21 cellular contexts compared by ENCODE assay signal in genomic region chr12:65606008-65606766, GRCh38.
DNase-seq lines count a peak whose midpoint lies in the region; ATAC-seq, FAIRE-seq and TF ChIP-seq lines count a peak whose summit lies in the region.
"Had no signal": no experiment of that assay in that cellular context is flagged by ENCODE, and none has a peak within 500 bp of the region (broad histone marks: within the 10 kb centered on the region; RNA-seq: fewer than 3 reads in every experiment).

No MANE protein-coding gene starts in this region.

- POLR2A ChIA-PET in IMR-90 (lab: Charles Lee; ENCODE audit: unreplicated experiment) = interaction anchor here (0.6 kb wide), 1 partner anchor 219 kb away, joined by 3 read pairs; no protein-coding TSS in a partner anchor

- BruUV-seq in Calu3 (replicated peaks; lab: Mats Ljungman, UMichigan) (no TSS peak), IMR-90 (replicated peaks; lab: Mats Ljungman, UMichigan) (no TSS peak)

- no peak for TF ChIP-seq POLR2A in IMR-90 (IDR thresholded peaks at IDR 0.05; ENCODE audit: low read depth, low read length)
- no peak for TF ChIP-seq POLR2A in H54 (IDR thresholded peaks at IDR 0.05; ENCODE audit: low read depth, low read length)

- H3K4me1 ChIP-seq in IMR-90 (ENCODE audit: control insufficient read depth, insufficient read depth, low read length) (peaks cover 15% of the 10 kb centered on the region), mucosa of rectum (ENCODE audit: control insufficient read depth in 2 of 2, insufficient read depth in 2 of 2, low read length in 2 of 2) (peaks cover 2 to 32% of the 10 kb centered on the region in 2 donors), pancreas (peaks cover 0 to 6% (median 0%) of the 10 kb centered on the region in 3 donors)

- peak overlapping the region; percentile 63; the same call in 1 of the 2 replicates for H3K23ac ChIP-seq in IMR-90 (ENCODE audit: low read depth, low read length)

- peak overlapping the region; percentile 88 for H3K14ac ChIP-seq in IMR-90 (replicated peaks; ENCODE audit: low read depth, low read length)

- peaks cover 15% of the 10 kb centered on the region for H3K36me3 Mint-ChIP-seq in Calu3 (ENCODE audit: insufficient read depth, unreplicated experiment)
- no peaks in the 10 kb centered on the region for H3K36me3 Mint-ChIP-seq in activated T-cell treated with anti-CD3 and anti-CD28 coated beads, Interleukin-2, amount 50 U/mL, for 4 hours (ENCODE audit: insufficient read depth)
- H3K36me3 Mint-ChIP-seq: activated CD8-positive, alpha-beta memory T cell treated with anti-CD3 and anti-CD28 coated beads, Interleukin-2, amount 10 ng/mL, durations not matched to agents 7 days and 5 days; activated naive CD8-positive, alpha-beta T cell; IgD-negative memory B cell had no signal

- H3K36me3 ChIP-seq in IMR-90 (ENCODE audit: control insufficient read depth, insufficient read depth, low read length) (no peaks in the 10 kb centered on the region), bronchial epithelial cell (ENCODE audit: control insufficient read depth, insufficient read depth, low read length) (no peaks in the 10 kb centered on the region), mucosa of rectum (ENCODE audit: control insufficient read depth in 2 of 2, insufficient read depth in 2 of 2, low read length in 2 of 2) (no peaks in the 10 kb centered on the region), pancreas (no peaks in the 10 kb centered on the region)
- H3K36me3 ChIP-seq: MG63, sigmoid colon had no signal

- dilution Hi-C loops in IMR-90 (cut with HindIII; ENCODE audit: low sequenced_read_pairs, unreplicated experiment) = no loop called here

- H3K27me3 ChIP-seq in IMR-90 (ENCODE audit: control insufficient read depth, insufficient read depth, low read length) (no peaks in the 10 kb centered on the region), bronchial epithelial cell (ENCODE audit: control insufficient read depth, insufficient read depth, low read length) (no peaks in the 10 kb centered on the region), mucosa of rectum (ENCODE audit: control insufficient read depth in 2 of 2, insufficient read depth in 2 of 2, low read length in 2 of 2) (no peaks in the 10 kb centered on the region), pancreas (no peaks in the 10 kb centered on the region)
- H3K27me3 ChIP-seq: MG63 had no signal

- intact Hi-C loops in Calu3 (cut with micrococcal nuclease; ENCODE audit: unreplicated experiment) (loop anchor here (2.0 kb wide), 1 partner anchor 377 kb away; no protein-coding TSS in a partner anchor), IMR-90 (cut with micrococcal nuclease) (no loop called here), pancreas (cut with DNase I) (no loop called here)

- peak overlapping the region; percentile 91 for H3K4ac ChIP-seq in IMR-90 (ENCODE audit: low read depth, low read length)

- H3K27ac ChIP-seq in IMR-90 (ENCODE audit: insufficient read depth, low read length) (0 out of 2 replicates have a peak overlapping the region, but pooled peaks have one; percentile 1), mucosa of rectum (ENCODE audit: low read depth in 2 of 2, low read length in 2 of 2) (peak overlapping the region; percentile 26 to 37), pancreas (no peak overlapping the region)
- H3K27ac ChIP-seq: sigmoid colon had no signal

- H4K20me1 ChIP-seq in IMR-90 (ENCODE audit: insufficient read depth, low read length) = no peaks in the 10 kb centered on the region

- no peak overlapping the region for H3K4me2 ChIP-seq in IMR-90 (ENCODE audit: low read depth, low read length)
- H3K4me2 ChIP-seq: GM23338 had no signal

- peaks cover 4% of the 10 kb centered on the region; the same call in 1 of the 2 replicates for H3K9me3 ChIP-seq in IMR-90 (ENCODE audit: control insufficient read depth, insufficient read depth, low read length)
- H3K9me3 ChIP-seq in mucosa of rectum (ENCODE audit: control insufficient read depth in 2 of 2, low read length in 2 of 2) = peaks cover 0 to 4% of the 10 kb centered on the region in 2 donors
- no peaks in the 10 kb centered on the region for H3K9me3 ChIP-seq in pancreas
- H3K9me3 ChIP-seq: sigmoid colon had no signal

- peak overlapping the region; percentile 97 for H2BK5ac ChIP-seq in IMR-90 (ENCODE audit: low read depth, low read length, poor library complexity, severe bottlenecking)

- peak overlapping the region; percentile 64; the same call in 1 of the 2 replicates for H3K18ac ChIP-seq in IMR-90 (ENCODE audit: low read depth, low read length)

- in situ Hi-C loops in IMR-90 (cut with MboI; ENCODE audit: low sequenced_read_pairs) = loop anchor here (10.0 kb wide), 1 partner anchor 219 kb away; the partner anchor contains the start of gene HMGA2

- H2BK20ac ChIP-seq in IMR-90 (ENCODE audit: low read depth, low read length) = peak overlapping the region; percentile 91

- H3K9me3 Mint-ChIP-seq in Calu3 (ENCODE audit: low read depth, unreplicated experiment) = no peaks in the 10 kb centered on the region
- H3K9me3 Mint-ChIP-seq in activated T-cell treated with anti-CD3 and anti-CD28 coated beads, Interleukin-2, amount 50 U/mL, for 4 hours = no peaks in the 10 kb centered on the region

- H3K56ac ChIP-seq in IMR-90 (ENCODE audit: extremely low read depth, insufficient read depth, low read length) = no peak overlapping the region

- H3K4me3 Mint-ChIP-seq in Calu3 (ENCODE audit: low read depth, unreplicated experiment) = no peak overlapping the region
- no peak overlapping the region for H3K4me3 Mint-ChIP-seq in activated T-cell treated with anti-CD3 and anti-CD28 coated beads, Interleukin-2, amount 50 U/mL, for 4 hours
- H3K4me3 Mint-ChIP-seq: activated CD8-positive, alpha-beta memory T cell treated with anti-CD3 and anti-CD28 coated beads, Interleukin-2, amount 10 ng/mL, durations not matched to agents 7 days and 5 days; activated naive CD8-positive, alpha-beta T cell; activated T-helper 17 cell treated with anti-CD3 and anti-CD28 coated beads, Interleukin-2, amount 50 U/mL, for 72 hours; GM23338; IgD-negative memory B cell had no signal

- H4K91ac ChIP-seq in IMR-90 (ENCODE audit: insufficient read depth, low read depth, low read length) = peak overlapping the region; percentile 84

- no peak for ATAC-seq in IMR-90 (ENCODE audit: low read depth)
- ATAC-seq in pancreas = no peak
- no peak for ATAC-seq in activated T-cell treated with anti-CD3 and anti-CD28 coated beads, Interleukin-2, amount 50 U/mL, for 4 hours
- ATAC-seq: activated CD8-positive, alpha-beta memory T cell treated with anti-CD3 and anti-CD28 coated beads, Interleukin-2, amount 10 ng/mL, durations not matched to agents 7 days and 5 days; activated T-helper 17 cell treated with anti-CD3 and anti-CD28 coated beads, Interleukin-2, amount 50 U/mL, for 72 hours; GM23338 had no signal

- peak overlapping the region; percentile 46 to 92 for H4K8ac ChIP-seq in IMR-90 (ENCODE audit: low read depth in 2 of 2, low read length in 2 of 2)

- peak overlapping the region; percentile 93 for H2AK5ac ChIP-seq in IMR-90 (ENCODE audit: low read depth, low read length)

- peak overlapping the region; percentile 85 for H2BK15ac ChIP-seq in IMR-90 (ENCODE audit: low read depth, low read length)

- TF ChIP-seq CTCF in Calu3 (IDR thresholded peaks at IDR 0.05; ENCODE audit: unreplicated experiment) (no peak), IMR-90 (conservative IDR thresholded peaks at IDR 0.05; ENCODE audit: low read depth, low read length) (no peak), bronchial epithelial cell (IDR thresholded peaks at IDR 0.05; ENCODE audit: insufficient read depth, low read length, severe bottlenecking) (no peak), pancreas (IDR thresholded peaks at IDR 0.05) (no peak)

- peaks cover 87% of the 10 kb centered on the region for H3K4me1 Mint-ChIP-seq in Calu3 (ENCODE audit: low read depth, unreplicated experiment)
- H3K4me1 Mint-ChIP-seq in activated T-cell treated with anti-CD3 and anti-CD28 coated beads, Interleukin-2, amount 50 U/mL, for 4 hours (ENCODE audit: low read depth) = no peaks in the 10 kb centered on the region
- H3K4me1 Mint-ChIP-seq: activated CD8-positive, alpha-beta memory T cell treated with anti-CD3 and anti-CD28 coated beads, Interleukin-2, amount 10 ng/mL, durations not matched to agents 7 days and 5 days; activated T-helper 17 cell treated with anti-CD3 and anti-CD28 coated beads, Interleukin-2, amount 50 U/mL, for 72 hours; IgD-negative memory B cell had no signal

- WGBS in IMR-90 (ENCODE audit: extremely low coverage in 2 of 2, insufficient read length in 1 of 2), 2 experiments = no CpG with 5 or more reads among the region's 4 CpGs
- WGBS in pancreas, 2 donors = 29 to 37% methylated on average over 4 of the region's 4 CpGs

- H3K79me1 ChIP-seq in IMR-90 (ENCODE audit: low read depth in 1 of 2, low read length in 2 of 2) = peaks cover 13 to 34% of the 10 kb centered on the region in 2 experiments

- peak overlapping the region; percentile 38; the same call in 1 of the 2 replicates for H4K5ac ChIP-seq in IMR-90 (ENCODE audit: low read depth, low read length)

- DNase-seq in Calu3 (no peak), IMR-90 (no peak), bronchial epithelial cell (ENCODE audit: low read depth) (peak; percentile 23), activated T-cell treated with anti-CD3 and anti-CD28 coated beads for 4 hours (no peak), pancreas (no peak), H54 (ENCODE audit: insufficient read length, low spot score) (no peak)
- DNase-seq in activated T-cell treated with anti-CD3 and anti-CD28 coated beads, Interleukin-2, amount 50 U/mL, for 4 hours = no peak
- DNase-seq: activated CD4-positive, alpha-beta T cell treated with anti-CD3 and anti-CD28 coated beads for 4 hours; activated CD8-positive, alpha-beta memory T cell treated with anti-CD3 and anti-CD28 coated beads, Interleukin-2, amount 10 ng/mL, durations not matched to agents 7 days and 5 days; effector memory CD4-positive, alpha-beta T cell; MG63; midbrain; NCI-H1436 treated with DMSO at 0.1 percent for 48 hours; NCI-H2171; SHP77 treated with DMSO at 0.1 percent for 48 hours; sigmoid colon had no signal

- no peak for TF ChIP-seq RAD21 in IMR-90 (IDR thresholded peaks at IDR 0.05; ENCODE audit: low read length)

- FAIRE-seq in bronchial epithelial cell (lab: Jason Lieb, UNC) (no peak), pancreas (lab: Jason Lieb, UNC) (no peak), H54 (lab: Jason Lieb, UNC) (no peak)

- peaks cover 4% of the 10 kb centered on the region; the same call in 1 of the 2 replicates for H3K9me1 ChIP-seq in IMR-90 (ENCODE audit: insufficient read depth, low read length)

- H2AFZ ChIP-seq in IMR-90 (replicated peaks; ENCODE audit: low read length, poor library complexity) = no peak overlapping the region
- H2AFZ ChIP-seq: GM23338 had no signal

- H3K9ac ChIP-seq in IMR-90 (ENCODE audit: low read depth, low read length) (no peak overlapping the region), mucosa of rectum (ENCODE audit: low read depth in 1 of 2, low read length in 2 of 2) (no peak overlapping the region)

- CTCF ChIA-PET in Calu3 (lab: Charles Lee) (interaction anchor here (0.5 to 1.1 kb wide), 2 partner anchors 20 to 25 kb away, joined by 3 to 7 read pairs; no protein-coding TSS in a partner anchor), IMR-90 (lab: Yijun Ruan, JAX) (interaction anchor here (0.7 kb wide), 1 partner anchor 259 kb away, joined by 3 read pairs; no protein-coding TSS in a partner anchor)

- no peaks in the 10 kb centered on the region for H3K27me3 Mint-ChIP-seq in Calu3 (ENCODE audit: unreplicated experiment)
- H3K27me3 Mint-ChIP-seq in activated T-cell treated with anti-CD3 and anti-CD28 coated beads, Interleukin-2, amount 50 U/mL, for 4 hours (ENCODE audit: low read depth) = peaks cover 12% of the 10 kb centered on the region

- no peak overlapping the region for H2AK9ac ChIP-seq in IMR-90 (replicated peaks; ENCODE audit: low read depth, low read length, poor library complexity)

- H3K4me3 ChIP-seq in IMR-90 (ENCODE audit: insufficient read depth, low read depth, low read length) (no peak overlapping the region), bronchial epithelial cell (ENCODE audit: low read depth, low read length) (no peak overlapping the region), mucosa of rectum (ENCODE audit: low read length in 2 of 2) (no peak overlapping the region), pancreas (no peak overlapping the region)
- H3K4me3 ChIP-seq: GM23338, MG63, sigmoid colon had no signal

- H3K27ac Mint-ChIP-seq in Calu3 (ENCODE audit: unreplicated experiment) = peak overlapping the region; percentile 63
- H3K27ac Mint-ChIP-seq: activated CD8-positive, alpha-beta memory T cell treated with anti-CD3 and anti-CD28 coated beads, Interleukin-2, amount 10 ng/mL, durations not matched to agents 7 days and 5 days; activated naive CD8-positive, alpha-beta T cell; activated T-helper 17 cell treated with anti-CD3 and anti-CD28 coated beads, Interleukin-2, amount 50 U/mL, for 72 hours; GM23338; IgD-negative memory B cell had no signal

- peak overlapping the region; percentile 81 for H2BK120ac ChIP-seq in IMR-90 (ENCODE audit: low read depth, low read length)

Comparison
In these comparisons a context has a peak if more than half of its experiments do, and no peak if none do; other contexts are left out.
1. H3K27ac ChIP-seq: peak in IMR-90 (single experiment) and mucosa of rectum (2 of 2); none in pancreas (0 of 4).